ENCODE assay signal across 23 cellular contexts in the genomic region with DNA sequence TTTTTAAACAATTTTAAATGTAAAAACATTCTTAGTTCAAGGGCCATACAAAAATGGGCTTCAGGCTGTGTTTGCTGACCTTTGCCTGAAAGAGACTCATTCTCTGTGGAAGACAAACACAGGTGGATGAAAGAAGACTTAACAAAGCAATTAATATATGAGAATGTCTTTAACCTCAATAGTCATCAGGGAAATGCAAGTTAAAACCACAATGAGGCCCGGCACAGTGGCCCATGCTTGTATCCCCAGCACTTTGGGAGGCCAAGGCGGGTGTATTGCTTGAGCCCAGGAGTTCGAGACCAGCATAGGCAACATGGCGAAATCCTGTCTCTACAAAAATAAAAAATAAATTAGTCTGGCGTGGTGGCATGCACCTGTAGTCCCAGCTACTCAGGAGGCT. TPM values are rescaled to one million over a fixed set of nuclear protein-coding genes. Genes with fewer than 3 reads are reported as not detected.
"Had no signal": no experiment of that assay in that cellular context is flagged by ENCODE, and none has a peak within 500 bp of the region (broad histone marks: within the 10 kb centered on the region; RNA-seq: fewer than 3 reads in every experiment).

No MANE protein-coding gene starts in this region.

- H3K4me1 ChIP-seq: left lung, prostate gland, transverse colon, uterus had no signal

- ATAC-seq: left colon; left lung; mucosa of descending colon; naive thymus-derived CD4-positive, alpha-beta T cell; natural killer cell treated with Interleukin-12 subunit alpha and Interleukin-12 subunit beta and Interleukin-15 and Interleukin-18, amount 100 ng/mL, for 72 hours; right cardiac atrium; stimulated activated memory B cell treated with anti-CD40 and anti-IgM and Interleukin-4, amounts not matched to agents 10 μg/mL and 1 μg/mL and 100 μg/mL, for 72 hours; stimulated activated naive CD8-positive, alpha-beta T cell treated with anti-CD3 and anti-CD28 coated beads, Interleukin-15, amount 100 ng/mL, for 72 hours had no signal

- H3K27ac ChIP-seq: left lung, ovary, prostate gland, transverse colon, uterus had no signal

- DNase-seq: immature natural killer cell; kidney; left colon; left lung; midbrain; mucosa of descending colon; naive thymus-derived CD4-positive, alpha-beta T cell; retina; right cardiac atrium; stimulated activated CD4-positive, alpha-beta T cell treated with anti-CD3 and anti-CD28 coated beads, Interleukin-1b, Interleukin-23, amount 100 ng/mL, for 48 hours; stimulated activated CD4-positive, alpha-beta T cell treated with anti-CD3 and anti-CD28 coated beads, Interleukin-2, amount 100 ng/mL, for 48 hours; stimulated activated CD4-positive, alpha-beta T cell treated with anti-CD3 and anti-CD28 coated beads, Interleukin-4, amount 100 ng/mL, for 4 hours; stimulated activated CD8-positive, alpha-beta memory T cell treated with anti-CD3 and anti-CD28 coated beads, Interleukin-4, amount 100 ng/mL, for 48 hours; stimulated activated naive CD4-positive, alpha-beta T cell treated with Interleukin-2 at 50 U/mL for 16 hours; stimulated activated naive CD8-positive, alpha-beta T cell treated with anti-CD3 and anti-CD28 coated beads, Interleukin-15, amount 100 ng/mL, for 72 hours; transverse colon; uterus had no signal

- H3K9me3 ChIP-seq: left lung, mucosa of descending colon, ovary, prostate gland, transverse colon, uterus had no signal

- H3K27me3 ChIP-seq: left lung, ovary, transverse colon, uterus had no signal

- H3K36me3 ChIP-seq: left lung, ovary, prostate gland, transverse colon, uterus had no signal

- H3K4me3 ChIP-seq: left lung, lung, mucosa of descending colon, ovary, prostate gland, smooth muscle cell, transverse colon, uterus had no signal

RNA-seq across cellular contexts. Expression of a gene that starts 7.1 kb away (rescaled TPM):
- total RNA-seq: natural killer cell treated with Interleukin-12 subunit alpha and Interleukin-12 subunit beta and Interleukin-15 and Interleukin-18, amount 100 ng/mL, for 72 hours had no signal
